11 cellular contexts compared by ENCODE assay signal in genomic region chr7:99867477-99867876, GRCh38. TPM values are rescaled to one million over a fixed set of nuclear protein-coding genes. Genes with fewer than 3 reads are reported as not detected.
"Had no signal": no experiment of that assay in that cellular context is flagged by ENCODE, and none has a peak within 500 bp of the region (broad histone marks: within the 10 kb centered on the region; RNA-seq: fewer than 3 reads in every experiment).

No MANE protein-coding gene starts in this region.

RNA-seq across cellular contexts. Expression of gene OR2AE1, which starts 9.4 kb away (rescaled TPM):
- total RNA-seq: OCI-LY7, PC-9, Peyer's patch, Right ventricle myocardium inferior, Right ventricle myocardium superior, RPMI7951, SJSA1, SK-MEL-5 had no signal
- polyA plus RNA-seq: SK-N-SH had no signal

RNA-seq across cellular contexts. Expression of gene CYP3A43, which starts 39.7 kb away (rescaled TPM):
- total RNA-seq: OCI-LY7, PC-3, PC-9, Right ventricle myocardium inferior, Right ventricle myocardium superior, RPMI7951, SJCRH30, SJSA1, SK-MEL-5 had no signal
- polyA plus RNA-seq: SK-N-SH had no signal

RNA-seq across cellular contexts. Expression of gene TRIM4, which starts 51.9 kb away (rescaled TPM):
- total RNA-seq: SK-MEL-5 had no signal
